8 cellular contexts compared by ENCODE assay signal in the genomic region with DNA sequence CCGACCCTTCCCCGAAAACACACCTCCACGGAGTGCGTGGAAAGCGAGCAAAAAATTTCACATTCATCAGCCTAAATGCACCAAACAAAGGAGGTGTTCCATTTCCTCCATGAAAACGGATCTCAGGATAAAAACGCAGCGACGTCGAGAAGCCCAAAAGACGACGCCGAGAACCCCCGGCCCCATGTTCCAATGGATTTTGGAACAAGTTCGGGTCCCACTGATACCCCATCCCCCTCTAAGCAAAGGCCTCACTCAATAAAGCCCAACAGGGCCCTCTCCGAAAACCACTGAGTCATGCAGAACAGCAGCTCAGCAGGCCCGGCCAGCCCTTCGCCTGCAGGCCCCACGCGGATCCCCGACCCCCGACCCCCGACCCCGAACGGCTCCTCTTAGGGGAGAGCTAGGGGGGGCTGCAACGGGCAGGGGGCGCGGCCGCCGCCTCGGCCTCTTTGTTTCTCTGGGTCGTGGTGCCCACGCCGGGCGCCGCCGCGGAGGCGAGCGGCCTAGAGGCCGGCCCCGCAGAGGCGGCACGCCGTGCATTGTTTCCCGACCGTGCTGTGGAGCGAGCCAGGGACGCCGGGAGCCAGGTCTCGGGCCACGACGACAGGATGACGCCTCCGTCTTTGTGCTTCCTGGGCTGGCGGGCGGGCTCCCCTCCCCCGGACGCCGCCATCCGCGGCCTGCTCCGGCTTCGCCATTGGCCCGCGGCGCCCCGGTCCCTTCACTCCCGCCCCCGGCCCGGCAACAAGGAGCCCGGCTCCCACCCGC. TPM values are rescaled to one million over a fixed set of nuclear protein-coding genes. Genes with fewer than 3 reads are reported as not detected.
A peak's percentile ranks its signal among the peaks of the same experiment; 100 is the strongest.
DNase-seq lines count a peak whose midpoint lies in the region; ATAC-seq and TF ChIP-seq lines count a peak whose summit lies in the region.

No MANE protein-coding gene starts in this region.

- intact Hi-C loops in adrenal gland (cut with DNase I) (no loop called here), left ventricle myocardium superior (cut with micrococcal nuclease) (no loop called here), prostate gland (cut with DNase I) (loop anchor here (1.0 kb wide), 1 partner anchor 49 kb away; no protein-coding TSS in a partner anchor), uterus (cut with DNase I; ENCODE audit: low total_unique reads) (no loop called here)

- H3K27ac ChIP-seq in SU-DHL-6 (ENCODE audit: low read depth, low read length) (peak overlapping the region; percentile 73), adrenal gland (peak overlapping the region; percentile 95 to 100 (median 100)), prostate gland (peak overlapping the region; percentile 100), uterus (peak overlapping the region; percentile 99)

- no peaks in the 10 kb centered on the region for H3K27me3 ChIP-seq in SU-DHL-6 (ENCODE audit: low read length)
- H3K27me3 ChIP-seq in adrenal gland, result no peaks in the 10 kb centered on the region
- H3K27me3 ChIP-seq in prostate gland (replicated peaks; ENCODE audit: insufficient read depth), result no peaks in the 10 kb centered on the region
- H3K27me3 ChIP-seq in uterus, result no peaks in the 10 kb centered on the region

- H3K79me2 ChIP-seq in SU-DHL-6 (ENCODE audit: insufficient read depth, low read length), result peaks cover 58% of the 10 kb centered on the region

- peak overlapping the region; percentile 66 for H2AFZ ChIP-seq in SU-DHL-6 (ENCODE audit: low read depth, low read length, severe bottlenecking)

- H3K4me1 ChIP-seq in adrenal gland (replicated peaks in 1 of 2) (peaks cover 24 to 34% of the 10 kb centered on the region in 2 donors), prostate gland (replicated peaks) (no peaks in the 10 kb centered on the region), uterus (peaks cover 0 to 4% of the 10 kb centered on the region in 2 donors)

- peak overlapping the region; percentile 99 for H3K9ac ChIP-seq in SU-DHL-6 (ENCODE audit: low read length)

- H3K9me2 ChIP-seq in SU-DHL-6 (replicated peaks; ENCODE audit: insufficient read depth, low read length), result no peaks in the 10 kb centered on the region

- H3K9me3 ChIP-seq in SU-DHL-6 (ENCODE audit: insufficient read depth, low read length) (no peaks in the 10 kb centered on the region), adrenal gland (replicated peaks in 1 of 3) (no peaks in the 10 kb centered on the region), prostate gland (no peaks in the 10 kb centered on the region), uterus (no peaks in the 10 kb centered on the region)

- WGBS in adrenal gland, 4 donors, result 1 to 3% (median 1%) methylated on average over 14 to 73 of the region's 73 CpGs
- WGBS in prostate gland, result 1% methylated on average over 45 of the region's 73 CpGs

- peaks cover 3% of the 10 kb centered on the region; the same call in 1 of the 2 replicates for H3F3A ChIP-seq in SU-DHL-6 (ENCODE audit: insufficient read depth)

- peak overlapping the region; percentile 96 for H3K4me2 ChIP-seq in SU-DHL-6 (ENCODE audit: low read depth, low read length, poor library complexity, severe bottlenecking)

- H4K20me1 ChIP-seq in SU-DHL-6 (ENCODE audit: low read depth, low read length), result peaks cover 29% of the 10 kb centered on the region

- TF ChIP-seq POLR2A in adrenal gland (IDR thresholded peaks at IDR 0.05) (peak in 1 of 2 donors; percentile 20), prostate gland (IDR thresholded peaks at IDR 0.05) (no peak), uterus (IDR thresholded peaks at IDR 0.05) (no peak)

- TF ChIP-seq CTCF in SU-DHL-6 (IDR thresholded peaks at IDR 0.05; ENCODE audit: insufficient read depth, low read length, poor library complexity, severe bottlenecking) (no peak), adrenal gland (IDR thresholded peaks at IDR 0.05) (no peak), prostate gland (IDR thresholded peaks at IDR 0.05) (no peak), uterus (IDR thresholded peaks at IDR 0.05) (no peak)

- H3K36me3 ChIP-seq in SU-DHL-6 (ENCODE audit: low read length) (peaks cover 22% of the 10 kb centered on the region; the same call in 1 of the 2 replicates), adrenal gland (replicated peaks in 1 of 2) (peaks cover 0 to 13% of the 10 kb centered on the region in 2 donors), prostate gland (no peaks in the 10 kb centered on the region), uterus (no peaks in the 10 kb centered on the region)

- ATAC-seq in GM19452 (IDR thresholded peaks at IDR 0.05; ENCODE audit: unreplicated experiment), result peak; percentile 35
- ATAC-seq in HG03565 (IDR thresholded peaks at IDR 0.05; ENCODE audit: unreplicated experiment), result peak; percentile 15
- peak; percentile 45 for ATAC-seq in left ventricle myocardium superior

- peak overlapping the region; percentile 97 for H3K4me3 ChIP-seq in SU-DHL-6 (ENCODE audit: insufficient read depth, low read length, poor library complexity, severe bottlenecking)
- peak overlapping the region; percentile 25 to 96 (median 81) for H3K4me3 ChIP-seq in adrenal gland
- peak overlapping the region; percentile 84 to 98 for H3K4me3 ChIP-seq in prostate gland
- H3K4me3 ChIP-seq in uterus, result peak overlapping the region; percentile 47 to 73

- peak; percentile 67 for DNase-seq in D341Med (ENCODE audit: low spot score)
- DNase-seq in adrenal gland, result peak; percentile 56 to 82 (median 68)
- peak; percentile 84 for DNase-seq in left ventricle myocardium superior
- DNase-seq in prostate gland (ENCODE audit: low spot score), result peak; percentile 42
- DNase-seq in uterus, result peak; percentile 58 to 62

RNA-seq across cellular contexts. Expression of a gene that starts 0.9 kb away (rescaled TPM):
- 100 to 1,000 TPM; 119 to 326 (median 192) TPM for total RNA-seq in adrenal gland
- polyA plus RNA-seq in adrenal gland, result 100 to 1,000 TPM; 140 to 246 (median 227) TPM
- total RNA-seq in left ventricle myocardium superior, result 174 TPM
- 100 to 1,000 TPM; 143 to 288 TPM for total RNA-seq in prostate gland
- 100 to 1,000 TPM in 3 of 4 donors, 10 to 100 TPM in 1; 58.7 to 189 (median 160) TPM for total RNA-seq in uterus

Comparison
In these comparisons a context has a peak if more than half of its experiments do, and no peak if none do; other contexts are left out.
1. Peak in every context shown above with its lines: DNase-seq, ATAC-seq, H3K4me3 ChIP-seq and H3K27ac ChIP-seq.